In the genomic region with DNA sequence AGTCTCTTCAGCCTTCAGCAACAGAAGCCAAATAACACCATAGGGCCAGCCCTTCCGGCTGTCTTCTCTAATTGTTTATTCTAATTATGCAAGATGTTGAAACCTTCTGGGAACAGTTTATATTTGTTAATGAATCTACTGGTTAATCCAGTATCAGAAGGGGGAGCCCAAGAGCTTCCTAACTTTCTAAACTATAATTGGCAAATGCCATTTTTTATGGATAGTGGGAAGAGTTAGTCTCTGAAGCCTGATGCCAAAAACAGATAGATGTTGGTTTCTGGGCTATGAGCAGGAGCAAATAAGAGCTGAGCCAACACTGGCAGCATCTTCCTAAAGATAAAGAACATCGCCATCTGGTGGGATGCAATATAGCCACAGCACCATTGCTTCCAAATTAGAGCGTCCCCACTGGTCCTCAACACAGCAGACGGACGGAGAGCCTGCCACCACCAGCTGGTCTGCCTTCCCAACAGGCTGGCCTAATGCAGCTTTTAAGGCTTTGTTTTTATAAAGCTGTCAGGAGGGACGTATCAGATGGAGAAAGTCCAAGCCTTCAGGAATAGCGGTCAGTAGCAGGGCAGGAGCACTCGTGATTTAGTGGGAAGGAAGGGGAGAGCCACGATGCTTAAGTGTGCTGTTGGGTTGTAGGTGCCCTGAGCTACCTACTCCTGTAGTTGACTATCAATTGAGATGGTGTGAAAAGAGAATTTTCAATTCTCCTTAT, we compare ENCODE assay signal across 9 cellular contexts.
DNase-seq lines count a peak whose midpoint lies in the region; ATAC-seq and TF ChIP-seq lines count a peak whose summit lies in the region.
"Had no signal": no experiment of that assay in that cellular context is flagged by ENCODE, and none has a peak within 500 bp of the region (broad histone marks: within the 10 kb centered on the region; RNA-seq: fewer than 3 reads in every experiment).

No MANE protein-coding gene starts in this region.

- no peak overlapping the region for H3K27ac Mint-ChIP-seq in activated naive CD4-positive, alpha-beta T cell treated with anti-CD3 and anti-CD28 coated beads, Interleukin-2, amount 50 U/mL, for 72 hours
- no peak overlapping the region for H3K27ac Mint-ChIP-seq in nephron progenitor cell

- peak; percentile 51 for TF ChIP-seq CTCF in nephron progenitor cell (IDR thresholded peaks at IDR 0.05)
- TF ChIP-seq CTCF in spleen (IDR thresholded peaks at IDR 0.05 in 8 of 11, conservative IDR thresholded peaks at IDR 0.05 in 3 of 11) = peak in 5 of 11 experiments; percentile 11 to 51 (median 29)

- peaks cover 4 to 5% of the 10 kb centered on the region in 2 donors for H3K36me3 Mint-ChIP-seq in activated naive CD4-positive, alpha-beta T cell treated with anti-CD3 and anti-CD28 coated beads, Interleukin-2, amount 50 U/mL, for 72 hours
- H3K36me3 Mint-ChIP-seq in nephron progenitor cell (ENCODE audit: low read depth) = peaks cover 20% of the 10 kb centered on the region

- WGBS in spleen, 5 donors = 60 to 77% (median 73%) methylated on average over 9 of the region's 9 CpGs

- peak; percentile 28 to 46 for ATAC-seq in activated naive CD4-positive, alpha-beta T cell treated with anti-CD3 and anti-CD28 coated beads, Interleukin-2, amount 50 U/mL, for 72 hours

- no peaks in the 10 kb centered on the region for H3K9me3 Mint-ChIP-seq in activated naive CD4-positive, alpha-beta T cell treated with anti-CD3 and anti-CD28 coated beads, Interleukin-2, amount 50 U/mL, for 72 hours
- H3K9me3 Mint-ChIP-seq in nephron progenitor cell = no peaks in the 10 kb centered on the region
- H3K9me3 Mint-ChIP-seq: central memory CD8-positive, alpha-beta T cell had no signal

- no peak overlapping the region for H3K4me3 Mint-ChIP-seq in nephron progenitor cell
- H3K4me3 Mint-ChIP-seq: central memory CD8-positive, alpha-beta T cell had no signal

- H3K9me3 ChIP-seq in spleen = no peaks in the 10 kb centered on the region

- no peaks in the 10 kb centered on the region for H3K27me3 ChIP-seq in spleen (replicated peaks in 1 of 7)

- intact Hi-C loops in spleen (cut with DNase I; ENCODE audit: low total_unique reads) = no loop called here

- peaks cover 4% of the 10 kb centered on the region for H3K4me1 Mint-ChIP-seq in nephron progenitor cell

- peaks cover 0 to 79% (median 17%) of the 10 kb centered on the region in 6 donors for H3K36me3 ChIP-seq in spleen

- DNase-seq in activated naive CD4-positive, alpha-beta T cell treated with anti-CD3 and anti-CD28 coated beads, Interleukin-2, amount 50 U/mL, for 72 hours (ENCODE audit: low spot score in 2 of 2) = peak in 1 of 2 donors; percentile 10
- DNase-seq in activated naive CD4-positive, alpha-beta T cell treated with Interleukin-2 at 50 U/mL for 16 hours = no peak
- DNase-seq in LHCN-M2 (ENCODE audit: low read depth) (peak; percentile 64), RPMI7951 (ENCODE audit: low read depth) (peak; percentile 69), erythroblast (lab: John Stamatoyannopoulos, UW) (peak; percentile 39 to 44), nephron progenitor cell (peak; percentile 26), spleen (no peak), epidermal melanocyte (ENCODE audit: insufficient read length, low spot score) (no peak)

- TF ChIP-seq POLR2A in erythroblast (IDR thresholded peaks at IDR 0.05; ENCODE audit: low read length) (no peak), spleen (IDR thresholded peaks at IDR 0.05) (no peak)

- no peaks in the 10 kb centered on the region for H3K27me3 Mint-ChIP-seq in nephron progenitor cell (ENCODE audit: low read depth, poor library complexity)
- H3K27me3 Mint-ChIP-seq: central memory CD8-positive, alpha-beta T cell had no signal

- no peak overlapping the region for H3K4me3 ChIP-seq in spleen

- H3K27ac ChIP-seq in spleen = no peak overlapping the region

- no peaks in the 10 kb centered on the region for H3K4me1 ChIP-seq in spleen

Comparison
In these comparisons a context has a peak if more than half of its experiments do, and no peak if none do; other contexts are left out.
1. DNase-seq: peak in LHCN-M2 (single experiment), RPMI7951 (single experiment), erythroblast (2 of 2) and nephron progenitor cell (single experiment); none in activated naive CD4-positive, alpha-beta T cell treated with Interleukin-2 at 50 U/mL for 16 hours (single experiment), spleen (single experiment) and epidermal melanocyte (single experiment).